ENCODE assay signal across 11 cellular contexts in the genomic region with DNA sequence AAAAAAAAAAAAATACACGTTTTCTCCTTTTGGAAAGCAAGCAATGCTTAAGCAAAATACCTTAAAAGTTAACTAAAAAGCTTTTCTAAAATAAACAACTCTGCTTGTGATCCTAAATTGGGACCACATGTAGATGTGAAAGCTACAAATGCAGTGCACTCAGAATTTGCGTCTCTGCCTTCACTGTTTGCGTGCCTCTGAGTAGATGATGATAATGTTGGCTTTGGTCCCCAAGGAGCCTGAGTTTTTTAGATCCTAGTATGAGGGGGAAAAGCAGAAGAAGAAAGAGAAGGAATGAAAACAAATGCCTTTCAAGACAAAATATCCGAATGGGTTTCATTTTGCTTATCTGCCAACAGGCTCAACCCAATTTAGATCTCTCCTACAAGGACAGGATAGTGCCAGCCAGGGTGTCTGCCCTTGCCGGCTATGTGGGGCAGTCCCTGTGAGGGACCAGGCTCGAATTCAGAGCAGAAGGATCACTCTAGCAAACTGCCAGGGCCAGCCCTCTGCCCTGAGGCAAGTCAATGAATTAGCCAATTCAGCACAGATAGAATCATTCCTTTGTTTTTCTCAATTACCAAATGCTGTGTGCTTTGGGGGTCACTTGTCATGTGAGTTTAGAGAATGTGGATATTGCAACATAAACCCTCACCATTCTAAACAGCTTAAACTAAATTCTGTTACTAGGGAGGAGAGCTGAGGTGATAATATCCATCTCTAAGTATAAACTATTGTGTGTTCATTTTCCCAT. TPM values are rescaled to one million over a fixed set of nuclear protein-coding genes. Genes with fewer than 3 reads are reported as not detected.
A peak's percentile ranks its signal among the peaks of the same experiment; 100 is the strongest.
DNase-seq lines count a peak whose midpoint lies in the region; ATAC-seq and TF ChIP-seq lines count a peak whose summit lies in the region.
"Had no signal": no experiment of that assay in that cellular context is flagged by ENCODE, and none has a peak within 500 bp of the region (broad histone marks: within the 10 kb centered on the region; RNA-seq: fewer than 3 reads in every experiment).

No MANE protein-coding gene starts in this region.

- H3K36me3 ChIP-seq in suprapubic skin (no peaks in the 10 kb centered on the region), gastrocnemius medialis (no peaks in the 10 kb centered on the region)

- no peak overlapping the region for H3K4me3 ChIP-seq in suprapubic skin
- no peak overlapping the region for H3K4me3 ChIP-seq in gastrocnemius medialis
- H3K4me3 ChIP-seq: psoas muscle had no signal

- H3K4me1 ChIP-seq in suprapubic skin = peaks cover 20% of the 10 kb centered on the region
- H3K4me1 ChIP-seq in gastrocnemius medialis = no peaks in the 10 kb centered on the region
- H3K4me1 ChIP-seq: psoas muscle had no signal

- H3K9me3 ChIP-seq in suprapubic skin (no peaks in the 10 kb centered on the region), gastrocnemius medialis (no peaks in the 10 kb centered on the region)
- H3K9me3 ChIP-seq: psoas muscle had no signal

- no peaks in the 10 kb centered on the region for H3K27me3 ChIP-seq in suprapubic skin
- H3K27me3 ChIP-seq in gastrocnemius medialis = no peaks in the 10 kb centered on the region

- H3K27ac ChIP-seq in caudate nucleus (ENCODE audit: low read depth, low read length) = peak overlapping the region; percentile 82
- H3K27ac ChIP-seq in suprapubic skin = peak overlapping the region; percentile 71
- H3K27ac ChIP-seq in gastrocnemius medialis = no peak overlapping the region
- H3K27ac ChIP-seq: psoas muscle had no signal

- intact Hi-C loops in gastrocnemius medialis (cut with DNase I; ENCODE audit: low total_unique reads) = no loop called here

- peak; percentile 17 for DNase-seq in HuH-7 (ENCODE audit: low spot score)
- DNase-seq in caudate nucleus (lab: John Stamatoyannopoulos, UW) = peak in 57 of 61 donors; percentile 9 to 90 (median 64)
- DNase-seq in iris pigment epithelial cell (ENCODE audit: low read depth) = peak; percentile 71
- peak; percentile 83 for DNase-seq in suprapubic skin (ENCODE audit: low spot score in 2 of 2)
- no peak for DNase-seq in gastrocnemius medialis
- DNase-seq in DMS 273 treated with DMSO at 0.1 percent for 48 hours (lab: John Stamatoyannopoulos, UW) = no peak
- no peak for DNase-seq in NCI-H128 (lab: John Stamatoyannopoulos, UW; ENCODE audit: unreplicated experiment)
- DNase-seq: KBM-7, psoas muscle, RPMI8226 had no signal

- in situ Hi-C loops in gastrocnemius medialis (cut with MboI; ENCODE audit: low sequenced_read_pairs in 4 of 4) = loop anchor here (25.0 kb wide), 2 partner anchors 317 to 467 kb away; no protein-coding TSS in a partner anchor

- no peak for TF ChIP-seq CTCF in suprapubic skin (IDR thresholded peaks at IDR 0.05)
- TF ChIP-seq CTCF in gastrocnemius medialis (IDR thresholded peaks at IDR 0.05 in 4 of 5, conservative IDR thresholded peaks at IDR 0.05 in 1 of 5) = no peak

- no peak for ATAC-seq in gastrocnemius medialis
- ATAC-seq: psoas muscle had no signal

- no peak for TF ChIP-seq POLR2A in suprapubic skin (IDR thresholded peaks at IDR 0.05)
- no peak for TF ChIP-seq POLR2A in gastrocnemius medialis (IDR thresholded peaks at IDR 0.05)

- no peak for TF ChIP-seq EP300 in suprapubic skin (IDR thresholded peaks at IDR 0.05)

- WGBS in suprapubic skin = 32% methylated on average over 6 of the region's 6 CpGs

RNA-seq across cellular contexts. Expression of a gene that starts 28.5 kb away (rescaled TPM):
- total RNA-seq in suprapubic skin = not detected
- total RNA-seq in gastrocnemius medialis = under 1 TPM in 1 of 4 donors, not detected in 3; 0.53 TPM

RNA-seq across cellular contexts. Expression of a gene that starts 47.8 kb away (rescaled TPM):
- 1 to 10 TPM in 3 of 4 donors, under 1 TPM in 1; 0.85 to 3.6 (median 1.6) TPM for total RNA-seq in suprapubic skin
- 1 to 10 TPM in 1 of 4 donors, under 1 TPM in 2, not detected in 1; 0.31 to 1.0 (median 0.41) TPM for total RNA-seq in gastrocnemius medialis
- total RNA-seq: endothelial cell of umbilical vein had no signal

RNA-seq across cellular contexts. Expression of a gene that starts 54.7 kb away (rescaled TPM):
- total RNA-seq in suprapubic skin = 1 to 10 TPM; 5.8 to 7.5 (median 6.9) TPM
- total RNA-seq in gastrocnemius medialis = 1 to 10 TPM in 2 of 4 donors, under 1 TPM in 2; 0.49 to 5.3 (median 2.3) TPM

Comparison
In these comparisons a context has a peak if more than half of its experiments do, and no peak if none do; other contexts are left out.
1. DNase-seq: peak in HuH-7 (single experiment), caudate nucleus (57 of 61), iris pigment epithelial cell (single experiment) and suprapubic skin (2 of 2); none in gastrocnemius medialis (0 of 2), DMS 273 treated with DMSO at 0.1 percent for 48 hours (single experiment) and NCI-H128 (single experiment).
2. H3K27ac ChIP-seq: peak in caudate nucleus (single experiment) and suprapubic skin (single experiment); none in gastrocnemius medialis (0 of 4).